ENCODE assay signal across 12 cellular contexts in genomic region chr14:80215756-80216581, GRCh38. TPM values are rescaled to one million over a fixed set of nuclear protein-coding genes. Genes with fewer than 3 reads are reported as not detected.
A peak's percentile ranks its signal among the peaks of the same experiment; 100 is the strongest.
DNase-seq lines count a peak whose midpoint lies in the region; ATAC-seq and TF ChIP-seq lines count a peak whose summit lies in the region.
"Had no signal": no experiment of that assay in that cellular context is flagged by ENCODE, and none has a peak within 500 bp of the region (broad histone marks: within the 10 kb centered on the region; RNA-seq: fewer than 3 reads in every experiment).

No MANE protein-coding gene starts in this region.

- peaks cover 10% of the 10 kb centered on the region for H3K4me1 Mint-ChIP-seq in WTC11

- peak overlapping the region; percentile 25 for H3K4me2 ChIP-seq in smooth muscle cell

- DNase-seq in NCI-H1092 treated with DMSO at 0.1 percent for 48 hours (lab: John Stamatoyannopoulos, UW) = peak; percentile 10
- DNase-seq in WTC11 (ENCODE audit: low spot score) = no peak
- DNase-seq in hepatic stellate cell (ENCODE audit: low spot score) = peak; percentile 24
- DNase-seq in smooth muscle cell (lab: John Stamatoyannopoulos, UW; ENCODE audit: unreplicated experiment) = no peak
- no peak for DNase-seq in DMS114 treated with DMSO at 0.1 percent for 48 hours (lab: John Stamatoyannopoulos, UW; ENCODE audit: unreplicated experiment)
- no peak for DNase-seq in stimulated activated CD4-positive, alpha-beta T cell treated with anti-CD3 and anti-CD28 coated beads, Interleukin-2, amount 100 ng/mL, for 24 hours
- DNase-seq in KG1 (lab: John Stamatoyannopoulos, UW) = no peak
- DNase-seq: activated CD4-positive, alpha-beta memory T cell treated with anti-CD3 and anti-CD28 coated beads for 36 hours; activated naive CD8-positive, alpha-beta T cell treated with anti-CD3 and anti-CD28 coated beads, Interleukin-2, amount 10 ng/mL, durations not matched to agents 7 days and 5 days; effector memory CD4-positive, alpha-beta T cell; NCI-H1694 treated with DMSO at 0.1 percent for 48 hours; thyroid gland had no signal

- H3K9ac ChIP-seq in smooth muscle cell (ENCODE audit: low read depth) = no peak overlapping the region

- no peaks in the 10 kb centered on the region for H3K36me3 ChIP-seq in smooth muscle cell (ENCODE audit: low read depth)
- H3K36me3 ChIP-seq: thyroid gland had no signal

- TF ChIP-seq CTCF in WTC11 (IDR thresholded peaks at IDR 0.05) = no peak
- no peak for TF ChIP-seq CTCF in smooth muscle cell (IDR thresholded peaks at IDR 0.05; ENCODE audit: borderline replicate concordance, insufficient read depth, poor library complexity, severe bottlenecking)

- no peaks in the 10 kb centered on the region for H3F3A ChIP-seq in smooth muscle cell (ENCODE audit: low read depth)

- POLR2A ChIA-PET in WTC11 (lab: Charles Lee) = no interaction called here

- peaks cover 4% of the 10 kb centered on the region for H3K9me3 Mint-ChIP-seq in WTC11
- H3K9me3 Mint-ChIP-seq: activated naive CD8-positive, alpha-beta T cell treated with anti-CD3 and anti-CD28 coated beads, Interleukin-2, amount 10 ng/mL, durations not matched to agents 7 days and 5 days had no signal

- WGBS in smooth muscle cell (ENCODE audit: low lambda C conversion rate) = 61% methylated on average over 10 of the region's 10 CpGs

- no peaks in the 10 kb centered on the region for H3K9me3 ChIP-seq in smooth muscle cell (replicated peaks; ENCODE audit: low read depth)
- H3K9me3 ChIP-seq: thyroid gland had no signal

- H3K36me3 Mint-ChIP-seq in WTC11 = peaks cover 3% of the 10 kb centered on the region; the same call in 1 of the 2 replicates
- H3K36me3 Mint-ChIP-seq: activated CD4-positive, alpha-beta memory T cell treated with anti-CD3 and anti-CD28 coated beads for 36 hours; activated naive CD8-positive, alpha-beta T cell treated with anti-CD3 and anti-CD28 coated beads, Interleukin-2, amount 10 ng/mL, durations not matched to agents 7 days and 5 days had no signal

- H3K4me3 Mint-ChIP-seq in WTC11 = no peak overlapping the region
- H3K4me3 Mint-ChIP-seq: activated CD4-positive, alpha-beta memory T cell treated with anti-CD3 and anti-CD28 coated beads for 36 hours; activated naive CD8-positive, alpha-beta T cell treated with anti-CD3 and anti-CD28 coated beads, Interleukin-2, amount 10 ng/mL, durations not matched to agents 7 days and 5 days had no signal

- ATAC-seq in WTC11 = peak; percentile 43

- H3K27me3 ChIP-seq in smooth muscle cell (ENCODE audit: low read depth) = no peaks in the 10 kb centered on the region
- H3K27me3 ChIP-seq: thyroid gland had no signal

- peak overlapping the region; percentile 59 for H3K27ac ChIP-seq in smooth muscle cell (ENCODE audit: low read depth)
- H3K27ac ChIP-seq: thyroid gland had no signal

- H3K27me3 Mint-ChIP-seq in WTC11 (ENCODE audit: low read depth) = peaks cover 4% of the 10 kb centered on the region
- H3K27me3 Mint-ChIP-seq: activated CD4-positive, alpha-beta memory T cell treated with anti-CD3 and anti-CD28 coated beads for 36 hours; activated naive CD8-positive, alpha-beta T cell treated with anti-CD3 and anti-CD28 coated beads, Interleukin-2, amount 10 ng/mL, durations not matched to agents 7 days and 5 days had no signal

- no peaks in the 10 kb centered on the region for H4K20me1 ChIP-seq in smooth muscle cell (ENCODE audit: low read depth)

- no peaks in the 10 kb centered on the region for H3K79me2 ChIP-seq in smooth muscle cell (ENCODE audit: low read depth)

- no peak overlapping the region for H3K4me3 ChIP-seq in smooth muscle cell
- H3K4me3 ChIP-seq: thyroid gland had no signal

- peaks cover 5% of the 10 kb centered on the region for H3K4me1 ChIP-seq in smooth muscle cell (ENCODE audit: low read depth)

- no peak overlapping the region for H3K27ac Mint-ChIP-seq in WTC11
- H3K27ac Mint-ChIP-seq: activated CD4-positive, alpha-beta memory T cell treated with anti-CD3 and anti-CD28 coated beads for 36 hours; activated naive CD8-positive, alpha-beta T cell treated with anti-CD3 and anti-CD28 coated beads, Interleukin-2, amount 10 ng/mL, durations not matched to agents 7 days and 5 days had no signal

- CTCF ChIA-PET in WTC11 (lab: Charles Lee) = no interaction called here

- no peak overlapping the region for H2AFZ ChIP-seq in smooth muscle cell (ENCODE audit: low read depth)

TF ChIP-seq in WTC11, 78 proteins besides CTCF, POLR2A, EP300 and RAD21:
- TF ChIP-seq, protein P1, sequence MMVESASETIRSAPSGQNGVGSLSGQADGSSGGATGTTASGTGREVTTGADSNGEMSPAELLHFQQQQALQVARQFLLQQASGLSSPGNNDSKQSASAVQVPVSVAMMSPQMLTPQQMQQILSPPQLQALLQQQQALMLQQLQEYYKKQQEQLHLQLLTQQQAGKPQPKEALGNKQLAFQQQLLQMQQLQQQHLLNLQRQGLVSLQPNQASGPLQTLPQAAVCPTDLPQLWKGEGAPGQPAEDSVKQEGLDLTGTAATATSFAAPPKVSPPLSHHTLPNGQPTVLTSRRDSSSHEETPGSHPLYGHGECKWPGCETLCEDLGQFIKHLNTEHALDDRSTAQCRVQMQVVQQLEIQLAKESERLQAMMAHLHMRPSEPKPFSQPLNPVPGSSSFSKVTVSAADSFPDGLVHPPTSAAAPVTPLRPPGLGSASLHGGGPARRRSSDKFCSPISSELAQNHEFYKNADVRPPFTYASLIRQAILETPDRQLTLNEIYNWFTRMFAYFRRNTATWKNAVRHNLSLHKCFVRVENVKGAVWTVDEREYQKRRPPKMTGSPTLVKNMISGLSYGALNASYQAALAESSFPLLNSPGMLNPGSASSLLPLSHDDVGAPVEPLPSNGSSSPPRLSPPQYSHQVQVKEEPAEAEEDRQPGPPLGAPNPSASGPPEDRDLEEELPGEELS (CRISPR knock-in tag; IDR thresholded peaks at IDR 0.05) = no peak
- TF ChIP-seq HMGXB4 (CRISPR knock-in tag; IDR thresholded peaks at IDR 0.05) (no peak), ATF2 (CRISPR knock-in tag; IDR thresholded peaks at IDR 0.05; ENCODE audit: borderline replicate concordance, low read depth) (no peak), NR2C2 (CRISPR knock-in tag; IDR thresholded peaks at IDR 0.05) (no peak), RELA (CRISPR knock-in tag; IDR thresholded peaks at IDR 0.05; ENCODE audit: borderline replicate concordance) (no peak), ZNF317 (CRISPR knock-in tag; IDR thresholded peaks at IDR 0.05; ENCODE audit: borderline replicate concordance, low read depth) (no peak), CREB1 (CRISPR knock-in tag; IDR thresholded peaks at IDR 0.05) (no peak), NR1H2 (CRISPR knock-in tag; IDR thresholded peaks at IDR 0.05) (no peak), IRF1 (CRISPR knock-in tag; IDR thresholded peaks at IDR 0.05) (no peak), ZNF138 (CRISPR knock-in tag; conservative IDR thresholded peaks at IDR 0.05) (no peak)
- TF ChIP-seq, protein P2, sequence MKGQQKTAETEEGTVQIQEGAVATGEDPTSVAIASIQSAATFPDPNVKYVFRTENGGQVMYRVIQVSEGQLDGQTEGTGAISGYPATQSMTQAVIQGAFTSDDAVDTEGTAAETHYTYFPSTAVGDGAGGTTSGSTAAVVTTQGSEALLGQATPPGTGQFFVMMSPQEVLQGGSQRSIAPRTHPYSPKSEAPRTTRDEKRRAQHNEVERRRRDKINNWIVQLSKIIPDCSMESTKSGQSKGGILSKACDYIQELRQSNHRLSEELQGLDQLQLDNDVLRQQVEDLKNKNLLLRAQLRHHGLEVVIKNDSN (CRISPR knock-in tag; IDR thresholded peaks at IDR 0.05) = no peak
- TF ChIP-seq, protein P3, sequence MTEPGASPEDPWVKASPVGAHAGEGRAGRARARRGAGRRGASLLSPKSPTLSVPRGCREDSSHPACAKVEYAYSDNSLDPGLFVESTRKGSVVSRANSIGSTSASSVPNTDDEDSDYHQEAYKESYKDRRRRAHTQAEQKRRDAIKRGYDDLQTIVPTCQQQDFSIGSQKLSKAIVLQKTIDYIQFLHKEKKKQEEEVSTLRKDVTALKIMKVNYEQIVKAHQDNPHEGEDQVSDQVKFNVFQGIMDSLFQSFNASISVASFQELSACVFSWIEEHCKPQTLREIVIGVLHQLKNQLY (CRISPR knock-in tag; IDR thresholded peaks at IDR 0.05) = no peak

RNA-seq across cellular contexts. Expression of gene DIO2, which starts 4.7 kb away (rescaled TPM):
- total RNA-seq in WTC11 (2021) = 0.02 to 0.04 TPM (median 0.02 TPM) in 3 replicates
- 2.6 and 3.9 TPM in 2 replicates for total RNA-seq in smooth muscle cell
- 0.33 and 1.0 TPM in 2 replicates for polyA plus RNA-seq in smooth muscle cell
- total RNA-seq: activated CD4-positive, alpha-beta memory T cell treated with anti-CD3 and anti-CD28 coated beads for 36 hours; activated naive CD8-positive, alpha-beta T cell treated with anti-CD3 and anti-CD28 coated beads, Interleukin-2, amount 10 ng/mL, durations not matched to agents 7 days and 5 days had no signal

Comparison
In these comparisons a context has a peak if more than half of its experiments do, and no peak if none do; other contexts are left out.
1. DNase-seq: peak in NCI-H1092 treated with DMSO at 0.1 percent for 48 hours (single experiment) and hepatic stellate cell (single experiment); none in WTC11 (single experiment), smooth muscle cell (single experiment), DMS114 treated with DMSO at 0.1 percent for 48 hours (single experiment), stimulated activated CD4-positive, alpha-beta T cell treated with anti-CD3 and anti-CD28 coated beads, Interleukin-2, amount 100 ng/mL, for 24 hours (0 of 2) and KG1 (single experiment).